1 cellular context compared by ENCODE assay signal in genomic region chr17:81666342-81667191, GRCh38.
TF ChIP-seq lines count a peak whose summit lies in the region.

TSS of gene CCDC137 (plus strand) at chr17:81666737. CDS start at chr17:81666767, 30 bp downstream.
TSS of gene OXLD1 (minus strand) at chr17:81666605. CDS start at chr17:81666577, 28 bp downstream.

TF ChIP-seq in HepG2, 621 proteins besides CTCF, POLR2A, EP300 and RAD21 (continued from another document and continues in another):
- TF ChIP-seq ZBTB10 (CRISPR knock-in tag; IDR thresholded peaks at IDR 0.05; ENCODE audit: borderline replicate concordance) (peak; percentile 47; the same call in 1 of the 2 replicates), BCLAF1 (IDR thresholded peaks at IDR 0.05) (no peak), PHF20 (CRISPR knock-in tag; IDR thresholded peaks at IDR 0.05) (peak; percentile 99), CEBPG (CRISPR knock-in tag; IDR thresholded peaks at IDR 0.05) (peak; percentile 47), KLF11 (CRISPR knock-in tag; IDR thresholded peaks at IDR 0.05) (0 out of 2 replicates have a peak, but pooled peaks have one; percentile 65), MIER3 (CRISPR knock-in tag; IDR thresholded peaks at IDR 0.05; ENCODE audit: borderline replicate concordance) (peak; percentile 85; the same call in 1 of the 2 replicates), GFI1 (CRISPR knock-in tag; IDR thresholded peaks at IDR 0.05; ENCODE audit: borderline replicate concordance) (no peak; the same call in none of the 2 replicates), MLXIP (CRISPR knock-in tag; IDR thresholded peaks at IDR 0.05; ENCODE audit: borderline replicate concordance) (0 out of 2 replicates have a peak, but pooled peaks have one; percentile 72), IRF1 (CRISPR knock-in tag; IDR thresholded peaks at IDR 0.05; ENCODE audit: low read depth) (no peak), HMGA1 (CRISPR knock-in tag; conservative IDR thresholded peaks at IDR 0.05) (no peak), NFKBIZ (CRISPR knock-in tag; IDR thresholded peaks at IDR 0.05) (peak; percentile 44; the same call in 1 of the 2 replicates), TCF7L2 (IDR thresholded peaks at IDR 0.05; ENCODE audit: low read depth, low read length) (no peak), HNRNPLL (IDR thresholded peaks at IDR 0.05; ENCODE audit: low read depth, low read length, poor library complexity, severe bottlenecking) (peak; percentile 56), ZNF839 (CRISPR knock-in tag; IDR thresholded peaks at IDR 0.05; ENCODE audit: borderline replicate concordance) (no peak), RERE (CRISPR knock-in tag; IDR thresholded peaks at IDR 0.05; ENCODE audit: low read depth) (no peak), POLR2G (IDR thresholded peaks at IDR 0.05; ENCODE audit: low read depth, low read length) (peak; percentile 98), TFAP4 (IDR thresholded peaks at IDR 0.05; ENCODE audit: borderline replicate concordance, low read depth) (no peak), RBFOX2 (IDR thresholded peaks at IDR 0.05; ENCODE audit: low read depth, low read length) (peak; percentile 99), ZNF484 (CRISPR knock-in tag; IDR thresholded peaks at IDR 0.05; ENCODE audit: borderline replicate concordance, low read depth) (no peak), ZNF280D (CRISPR knock-in tag; IDR thresholded peaks at IDR 0.05) (0 out of 2 replicates have a peak, but pooled peaks have one; percentile 6), AKNA (CRISPR knock-in tag; IDR thresholded peaks at IDR 0.05; ENCODE audit: borderline replicate concordance) (peak; percentile 85; the same call in 1 of the 2 replicates), ATF1 (CRISPR knock-in tag; IDR thresholded peaks at IDR 0.05) (no peak)
